Comparison of ENCODE assay signal across 1 cellular context in the genomic region with DNA sequence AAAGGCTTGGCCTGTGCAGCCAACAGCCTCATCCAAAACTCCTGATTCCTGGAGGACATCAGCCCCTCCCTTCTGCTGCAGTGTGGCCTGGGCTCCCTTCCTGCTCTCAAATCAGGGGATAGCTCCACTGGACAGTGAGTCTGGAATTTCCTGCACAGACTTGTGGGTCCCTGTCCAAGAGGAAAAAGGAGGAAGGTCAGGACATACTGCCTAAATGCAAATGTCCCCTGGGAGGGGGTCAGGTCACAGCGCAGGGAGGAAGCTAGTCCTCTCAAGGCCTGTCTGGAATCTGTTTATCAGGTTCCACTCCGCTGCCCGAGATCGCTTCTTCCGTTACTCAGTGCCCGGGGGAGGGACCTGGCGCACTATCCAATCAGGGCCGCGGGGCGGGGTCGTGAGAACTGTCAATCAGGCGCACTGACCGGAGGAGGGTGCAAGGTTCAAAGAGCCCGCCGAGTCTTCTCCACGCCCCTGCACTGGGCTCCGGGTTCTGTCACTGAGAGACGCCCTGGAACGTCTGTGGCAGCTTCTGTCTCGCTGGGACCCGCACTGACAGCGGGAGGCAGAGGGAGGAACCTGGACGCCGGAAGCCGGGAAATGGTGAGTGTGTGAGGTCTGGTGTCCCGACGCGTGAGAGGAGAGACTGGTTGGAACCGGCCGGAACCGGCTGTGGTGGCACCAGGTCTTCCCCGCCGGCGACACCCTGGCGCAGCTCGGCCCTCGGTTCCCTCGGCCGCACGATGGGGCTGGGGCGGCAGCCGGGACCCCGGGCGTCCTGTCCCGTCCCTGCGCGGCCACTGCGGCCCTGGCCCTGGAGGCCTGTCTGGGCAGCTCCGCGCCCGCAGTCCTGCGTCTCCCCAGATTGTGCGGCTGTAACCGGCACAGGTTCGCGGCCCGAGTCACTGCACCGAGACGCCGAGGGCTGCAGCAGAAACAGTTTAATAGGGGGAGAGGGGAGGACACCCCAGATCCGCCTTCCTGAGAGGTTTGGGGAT.
TF ChIP-seq lines count a peak whose summit lies in the region.

A gene (plus strand): TSS at position 404 of the 995 bp plus-strand sequence. CDS start 194 bp downstream, at position 598.

TF ChIP-seq in HepG2, 621 proteins besides CTCF, POLR2A, EP300 and RAD21 (continued from another document and continues in another):
- TF ChIP-seq, protein P1, sequence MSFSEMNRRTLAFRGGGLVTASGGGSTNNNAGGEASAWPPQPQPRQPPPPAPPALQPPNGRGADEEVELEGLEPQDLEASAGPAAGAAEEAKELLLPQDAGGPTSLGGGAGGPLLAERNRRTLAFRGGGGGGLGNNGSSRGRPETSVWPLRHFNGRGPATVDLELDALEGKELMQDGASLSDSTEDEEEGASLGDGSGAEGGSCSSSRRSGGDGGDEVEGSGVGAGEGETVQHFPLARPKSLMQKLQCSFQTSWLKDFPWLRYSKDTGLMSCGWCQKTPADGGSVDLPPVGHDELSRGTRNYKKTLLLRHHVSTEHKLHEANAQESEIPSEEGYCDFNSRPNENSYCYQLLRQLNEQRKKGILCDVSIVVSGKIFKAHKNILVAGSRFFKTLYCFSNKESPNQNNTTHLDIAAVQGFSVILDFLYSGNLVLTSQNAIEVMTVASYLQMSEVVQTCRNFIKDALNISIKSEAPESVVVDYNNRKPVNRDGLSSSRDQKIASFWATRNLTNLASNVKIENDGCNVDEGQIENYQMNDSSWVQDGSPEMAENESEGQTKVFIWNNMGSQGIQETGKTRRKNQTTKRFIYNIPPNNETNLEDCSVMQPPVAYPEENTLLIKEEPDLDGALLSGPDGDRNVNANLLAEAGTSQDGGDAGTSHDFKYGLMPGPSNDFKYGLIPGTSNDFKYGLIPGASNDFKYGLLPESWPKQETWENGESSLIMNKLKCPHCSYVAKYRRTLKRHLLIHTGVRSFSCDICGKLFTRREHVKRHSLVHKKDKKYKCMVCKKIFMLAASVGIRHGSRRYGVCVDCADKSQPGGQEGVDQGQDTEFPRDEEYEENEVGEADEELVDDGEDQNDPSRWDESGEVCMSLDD (CRISPR knock-in tag; IDR thresholded peaks at IDR 0.05; ENCODE audit: borderline replicate concordance), result no peak; the same call in 1 of the 2 replicates
- TF ChIP-seq KDM1A (CRISPR knock-in tag; IDR thresholded peaks at IDR 0.05), result no peak
- TF ChIP-seq, protein P2, sequence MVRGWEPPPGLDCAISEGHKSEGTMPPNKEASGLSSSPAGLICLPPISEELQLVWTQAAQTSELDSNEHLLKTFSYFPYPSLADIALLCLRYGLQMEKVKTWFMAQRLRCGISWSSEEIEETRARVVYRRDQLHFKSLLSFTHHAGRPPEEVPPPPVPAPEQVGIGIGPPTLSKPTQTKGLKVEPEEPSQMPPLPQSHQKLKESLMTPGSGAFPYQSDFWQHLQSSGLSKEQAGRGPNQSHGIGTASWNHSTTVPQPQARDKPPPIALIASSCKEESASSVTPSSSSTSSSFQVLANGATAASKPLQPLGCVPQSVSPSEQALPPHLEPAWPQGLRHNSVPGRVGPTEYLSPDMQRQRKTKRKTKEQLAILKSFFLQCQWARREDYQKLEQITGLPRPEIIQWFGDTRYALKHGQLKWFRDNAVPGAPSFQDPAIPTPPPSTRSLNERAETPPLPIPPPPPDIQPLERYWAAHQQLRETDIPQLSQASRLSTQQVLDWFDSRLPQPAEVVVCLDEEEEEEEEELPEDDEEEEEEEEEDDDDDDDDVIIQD (CRISPR knock-in tag; IDR thresholded peaks at IDR 0.05; ENCODE audit: low read depth), result 0 out of 2 replicates have a peak, but pooled peaks have one; percentile 15
- TF ChIP-seq, protein P3, sequence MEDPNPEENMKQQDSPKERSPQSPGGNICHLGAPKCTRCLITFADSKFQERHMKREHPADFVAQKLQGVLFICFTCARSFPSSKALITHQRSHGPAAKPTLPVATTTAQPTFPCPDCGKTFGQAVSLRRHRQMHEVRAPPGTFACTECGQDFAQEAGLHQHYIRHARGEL (CRISPR knock-in tag; IDR thresholded peaks at IDR 0.05), result no peak
- peak; percentile 16; the same call in 1 of the 2 replicates for TF ChIP-seq ZBTB38 (CRISPR knock-in tag; IDR thresholded peaks at IDR 0.05)
- TF ChIP-seq SYNCRIP (IDR thresholded peaks at IDR 0.05; ENCODE audit: insufficient read depth, low read depth, low read length), result no peak
- TF ChIP-seq GPN1 (CRISPR knock-in tag; IDR thresholded peaks at IDR 0.05; ENCODE audit: borderline replicate concordance), result no peak
- peak; percentile 54; the same call in 1 of the 2 replicates for TF ChIP-seq KDM5A (IDR thresholded peaks at IDR 0.05; ENCODE audit: borderline replicate concordance, low read length)
- TF ChIP-seq ZNF3 (CRISPR knock-in tag; IDR thresholded peaks at IDR 0.05), result no peak; the same call in 1 of the 2 replicates
- TF ChIP-seq FOXK1 (CRISPR knock-in tag; IDR thresholded peaks at IDR 0.05; ENCODE audit: borderline replicate concordance, low read depth), result 0 out of 2 replicates have a peak, but pooled peaks have one; percentile 39
- no peak for TF ChIP-seq CHD4 (IDR thresholded peaks at IDR 0.05; ENCODE audit: borderline replicate concordance, low read length)
- TF ChIP-seq MIXL1 (CRISPR knock-in tag; IDR thresholded peaks at IDR 0.05), result 0 out of 2 replicates have a peak, but pooled peaks have one; percentile 18
- TF ChIP-seq ARID2 (CRISPR knock-in tag; IDR thresholded peaks at IDR 0.05; ENCODE audit: borderline replicate concordance), result peak; percentile 96
- TF ChIP-seq, protein P4, sequence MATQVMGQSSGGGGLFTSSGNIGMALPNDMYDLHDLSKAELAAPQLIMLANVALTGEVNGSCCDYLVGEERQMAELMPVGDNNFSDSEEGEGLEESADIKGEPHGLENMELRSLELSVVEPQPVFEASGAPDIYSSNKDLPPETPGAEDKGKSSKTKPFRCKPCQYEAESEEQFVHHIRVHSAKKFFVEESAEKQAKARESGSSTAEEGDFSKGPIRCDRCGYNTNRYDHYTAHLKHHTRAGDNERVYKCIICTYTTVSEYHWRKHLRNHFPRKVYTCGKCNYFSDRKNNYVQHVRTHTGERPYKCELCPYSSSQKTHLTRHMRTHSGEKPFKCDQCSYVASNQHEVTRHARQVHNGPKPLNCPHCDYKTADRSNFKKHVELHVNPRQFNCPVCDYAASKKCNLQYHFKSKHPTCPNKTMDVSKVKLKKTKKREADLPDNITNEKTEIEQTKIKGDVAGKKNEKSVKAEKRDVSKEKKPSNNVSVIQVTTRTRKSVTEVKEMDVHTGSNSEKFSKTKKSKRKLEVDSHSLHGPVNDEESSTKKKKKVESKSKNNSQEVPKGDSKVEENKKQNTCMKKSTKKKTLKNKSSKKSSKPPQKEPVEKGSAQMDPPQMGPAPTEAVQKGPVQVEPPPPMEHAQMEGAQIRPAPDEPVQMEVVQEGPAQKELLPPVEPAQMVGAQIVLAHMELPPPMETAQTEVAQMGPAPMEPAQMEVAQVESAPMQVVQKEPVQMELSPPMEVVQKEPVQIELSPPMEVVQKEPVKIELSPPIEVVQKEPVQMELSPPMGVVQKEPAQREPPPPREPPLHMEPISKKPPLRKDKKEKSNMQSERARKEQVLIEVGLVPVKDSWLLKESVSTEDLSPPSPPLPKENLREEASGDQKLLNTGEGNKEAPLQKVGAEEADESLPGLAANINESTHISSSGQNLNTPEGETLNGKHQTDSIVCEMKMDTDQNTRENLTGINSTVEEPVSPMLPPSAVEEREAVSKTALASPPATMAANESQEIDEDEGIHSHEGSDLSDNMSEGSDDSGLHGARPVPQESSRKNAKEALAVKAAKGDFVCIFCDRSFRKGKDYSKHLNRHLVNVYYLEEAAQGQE (IDR thresholded peaks at IDR 0.05; ENCODE audit: borderline replicate concordance in 1 of 2, low read depth in 1 of 2, low read length in 2 of 2), result no peak
- no peak for TF ChIP-seq AHR (CRISPR knock-in tag; IDR thresholded peaks at IDR 0.05)
- TF ChIP-seq TBX3 (IDR thresholded peaks at IDR 0.05; ENCODE audit: borderline replicate concordance), result peak; percentile 32; the same call in 1 of the 2 replicates
- TF ChIP-seq RFXANK (CRISPR knock-in tag; IDR thresholded peaks at IDR 0.05), result no peak
- peak; percentile 38; the same call in 1 of the 2 replicates for TF ChIP-seq NAIF1 (CRISPR knock-in tag; IDR thresholded peaks at IDR 0.05; ENCODE audit: borderline replicate concordance)
- TF ChIP-seq DNMT3B (CRISPR knock-in tag; conservative IDR thresholded peaks at IDR 0.05), result no peak
- TF ChIP-seq, protein P5, sequence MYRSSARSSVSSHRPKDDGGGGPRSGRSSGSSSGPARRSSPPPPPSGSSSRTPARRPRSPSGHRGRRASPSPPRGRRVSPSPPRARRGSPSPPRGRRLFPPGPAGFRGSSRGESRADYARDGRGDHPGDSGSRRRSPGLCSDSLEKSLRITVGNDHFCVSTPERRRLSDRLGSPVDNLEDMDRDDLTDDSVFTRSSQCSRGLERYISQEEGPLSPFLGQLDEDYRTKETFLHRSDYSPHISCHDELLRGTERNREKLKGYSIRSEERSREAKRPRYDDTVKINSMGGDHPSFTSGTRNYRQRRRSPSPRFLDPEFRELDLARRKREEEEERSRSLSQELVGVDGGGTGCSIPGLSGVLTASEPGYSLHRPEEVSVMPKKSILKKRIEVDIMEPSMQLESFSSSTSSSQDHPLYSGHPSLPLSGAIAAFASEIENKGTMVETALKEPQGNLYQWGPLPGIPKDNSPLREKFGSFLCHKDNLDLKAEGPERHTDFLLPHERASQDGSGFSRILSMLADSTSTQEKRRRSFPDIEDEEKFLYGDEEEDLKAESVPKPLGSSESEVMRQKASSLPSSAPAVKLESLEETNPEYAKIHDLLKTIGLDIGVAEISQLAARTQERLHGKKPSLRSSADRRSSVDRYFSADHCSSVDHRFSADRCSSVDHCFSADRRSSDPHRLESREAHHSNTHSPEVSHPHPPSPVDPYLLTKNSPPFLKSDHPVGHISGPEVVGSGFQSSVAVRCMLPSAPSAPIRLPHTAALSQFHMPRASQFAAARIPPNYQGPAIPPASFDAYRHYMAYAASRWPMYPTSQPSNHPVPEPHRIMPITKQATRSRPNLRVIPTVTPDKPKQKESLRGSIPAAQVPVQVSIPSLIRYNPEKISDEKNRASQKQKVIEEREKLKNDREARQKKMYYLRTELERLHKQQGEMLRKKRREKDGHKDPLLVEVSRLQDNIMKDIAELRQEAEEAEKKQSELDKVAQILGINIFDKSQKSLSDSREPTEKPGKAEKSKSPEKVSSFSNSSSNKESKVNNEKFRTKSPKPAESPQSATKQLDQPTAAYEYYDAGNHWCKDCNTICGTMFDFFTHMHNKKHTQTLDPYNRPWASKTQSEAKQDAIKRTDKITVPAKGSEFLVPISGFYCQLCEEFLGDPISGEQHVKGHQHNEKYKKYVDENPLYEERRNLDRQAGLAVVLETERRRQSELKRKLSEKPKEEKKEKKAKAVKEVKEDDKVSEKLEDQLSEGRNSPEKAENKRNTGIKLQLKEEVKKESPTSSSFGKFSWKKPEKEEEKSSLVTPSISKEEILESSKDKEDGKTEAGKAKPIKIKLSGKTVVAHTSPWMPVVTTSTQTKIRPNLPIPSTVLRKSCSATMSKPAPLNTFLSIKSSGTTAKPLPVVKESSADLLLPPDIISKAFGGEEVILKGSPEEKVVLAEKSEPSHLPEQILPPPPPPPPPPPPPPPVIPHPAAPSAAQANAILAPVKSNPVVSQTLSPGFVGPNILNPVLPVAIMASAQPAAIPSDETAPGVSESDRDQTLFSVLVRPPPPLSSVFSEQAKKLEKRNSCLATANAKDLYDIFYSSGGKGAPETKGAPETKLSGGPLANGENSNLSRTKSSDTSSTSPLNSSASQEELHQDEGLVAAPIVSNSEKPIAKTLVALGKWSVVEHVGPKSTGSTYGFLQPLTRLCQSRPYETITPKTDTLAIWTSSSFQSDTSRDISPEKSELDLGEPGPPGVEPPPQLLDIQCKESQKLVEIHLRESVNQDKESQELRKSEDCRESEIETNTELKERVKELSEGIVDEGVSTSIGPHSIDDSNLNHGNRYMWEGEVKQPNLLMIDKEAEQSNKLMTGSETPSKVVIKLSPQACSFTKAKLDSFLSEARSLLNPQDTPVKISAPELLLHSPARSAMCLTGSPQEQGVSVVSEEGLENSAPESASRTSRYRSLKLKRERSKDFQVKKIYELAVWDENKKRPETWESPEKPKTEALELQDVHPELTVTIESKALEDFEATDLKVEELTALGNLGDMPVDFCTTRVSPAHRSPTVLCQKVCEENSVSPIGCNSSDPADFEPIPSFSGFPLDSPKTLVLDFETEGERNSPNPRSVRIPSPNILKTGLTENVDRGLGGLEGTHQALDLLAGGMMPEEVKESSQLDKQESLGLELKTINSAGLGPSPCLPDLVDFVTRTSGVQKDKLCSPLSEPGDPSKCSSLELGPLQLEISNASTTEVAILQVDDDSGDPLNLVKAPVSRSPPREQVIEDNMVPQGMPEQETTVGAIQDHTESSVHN (CRISPR knock-in tag; IDR thresholded peaks at IDR 0.05), result 0 out of 2 replicates have a peak, but pooled peaks have one; percentile 42
- TF ChIP-seq ZBTB7B (CRISPR knock-in tag; IDR thresholded peaks at IDR 0.05), result 0 out of 2 replicates have a peak, but pooled peaks have one; percentile 23
- no peak for TF ChIP-seq TRIM24 (CRISPR knock-in tag; IDR thresholded peaks at IDR 0.05)
- peak; percentile 91 for TF ChIP-seq SP4 (CRISPR knock-in tag; IDR thresholded peaks at IDR 0.05)
- TF ChIP-seq ZNF121 (CRISPR knock-in tag; IDR thresholded peaks at IDR 0.05), result no peak
- TF ChIP-seq FOSL2 (CRISPR knock-in tag; IDR thresholded peaks at IDR 0.05), result peak; percentile 41
- TF ChIP-seq ZNF878 (CRISPR knock-in tag; IDR thresholded peaks at IDR 0.05), result no peak
- TF ChIP-seq ZNF670 (CRISPR knock-in tag; IDR thresholded peaks at IDR 0.05; ENCODE audit: borderline replicate concordance), result no peak
- TF ChIP-seq MXD4 (CRISPR knock-in tag; IDR thresholded peaks at IDR 0.05), result peak; percentile 71; the same call in 1 of the 2 replicates
- no peak for TF ChIP-seq MTF1 (CRISPR knock-in tag; IDR thresholded peaks at IDR 0.05)
- no peak for TF ChIP-seq ZNF652 (CRISPR knock-in tag; IDR thresholded peaks at IDR 0.05; ENCODE audit: borderline replicate concordance, low read depth)
- TF ChIP-seq, protein P6, sequence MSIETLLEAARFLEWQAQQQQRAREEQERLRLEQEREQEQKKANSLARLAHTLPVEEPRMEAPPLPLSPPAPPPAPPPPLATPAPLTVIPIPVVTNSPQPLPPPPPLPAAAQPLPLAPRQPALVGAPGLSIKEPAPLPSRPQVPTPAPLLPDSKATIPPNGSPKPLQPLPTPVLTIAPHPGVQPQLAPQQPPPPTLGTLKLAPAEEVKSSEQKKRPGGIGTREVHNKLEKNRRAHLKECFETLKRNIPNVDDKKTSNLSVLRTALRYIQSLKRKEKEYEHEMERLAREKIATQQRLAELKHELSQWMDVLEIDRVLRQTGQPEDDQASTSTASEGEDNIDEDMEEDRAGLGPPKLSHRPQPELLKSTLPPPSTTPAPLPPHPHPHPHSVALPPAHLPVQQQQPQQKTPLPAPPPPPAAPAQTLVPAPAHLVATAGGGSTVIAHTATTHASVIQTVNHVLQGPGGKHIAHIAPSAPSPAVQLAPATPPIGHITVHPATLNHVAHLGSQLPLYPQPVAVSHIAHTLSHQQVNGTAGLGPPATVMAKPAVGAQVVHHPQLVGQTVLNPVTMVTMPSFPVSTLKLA (IDR thresholded peaks at IDR 0.05), result no peak
- 0 out of 2 replicates have a peak, but pooled peaks have one; percentile 22 for TF ChIP-seq SRY (CRISPR knock-in tag; IDR thresholded peaks at IDR 0.05)
- TF ChIP-seq, protein P7, sequence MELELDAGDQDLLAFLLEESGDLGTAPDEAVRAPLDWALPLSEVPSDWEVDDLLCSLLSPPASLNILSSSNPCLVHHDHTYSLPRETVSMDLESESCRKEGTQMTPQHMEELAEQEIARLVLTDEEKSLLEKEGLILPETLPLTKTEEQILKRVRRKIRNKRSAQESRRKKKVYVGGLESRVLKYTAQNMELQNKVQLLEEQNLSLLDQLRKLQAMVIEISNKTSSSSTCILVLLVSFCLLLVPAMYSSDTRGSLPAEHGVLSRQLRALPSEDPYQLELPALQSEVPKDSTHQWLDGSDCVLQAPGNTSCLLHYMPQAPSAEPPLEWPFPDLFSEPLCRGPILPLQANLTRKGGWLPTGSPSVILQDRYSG (CRISPR knock-in tag; IDR thresholded peaks at IDR 0.05), result no peak
- TF ChIP-seq ZFP36 (IDR thresholded peaks at IDR 0.05; ENCODE audit: borderline replicate concordance, low read depth, low read length, partially characterized antibody), result no peak
- TF ChIP-seq ZNF547 (CRISPR knock-in tag; IDR thresholded peaks at IDR 0.05), result peak; percentile 66; the same call in 1 of the 2 replicates
- no peak for TF ChIP-seq ZFYVE20 (CRISPR knock-in tag; IDR thresholded peaks at IDR 0.05; ENCODE audit: borderline replicate concordance, low read depth)
